Comparison of ENCODE assay signal across 3 cellular contexts in the genomic region with DNA sequence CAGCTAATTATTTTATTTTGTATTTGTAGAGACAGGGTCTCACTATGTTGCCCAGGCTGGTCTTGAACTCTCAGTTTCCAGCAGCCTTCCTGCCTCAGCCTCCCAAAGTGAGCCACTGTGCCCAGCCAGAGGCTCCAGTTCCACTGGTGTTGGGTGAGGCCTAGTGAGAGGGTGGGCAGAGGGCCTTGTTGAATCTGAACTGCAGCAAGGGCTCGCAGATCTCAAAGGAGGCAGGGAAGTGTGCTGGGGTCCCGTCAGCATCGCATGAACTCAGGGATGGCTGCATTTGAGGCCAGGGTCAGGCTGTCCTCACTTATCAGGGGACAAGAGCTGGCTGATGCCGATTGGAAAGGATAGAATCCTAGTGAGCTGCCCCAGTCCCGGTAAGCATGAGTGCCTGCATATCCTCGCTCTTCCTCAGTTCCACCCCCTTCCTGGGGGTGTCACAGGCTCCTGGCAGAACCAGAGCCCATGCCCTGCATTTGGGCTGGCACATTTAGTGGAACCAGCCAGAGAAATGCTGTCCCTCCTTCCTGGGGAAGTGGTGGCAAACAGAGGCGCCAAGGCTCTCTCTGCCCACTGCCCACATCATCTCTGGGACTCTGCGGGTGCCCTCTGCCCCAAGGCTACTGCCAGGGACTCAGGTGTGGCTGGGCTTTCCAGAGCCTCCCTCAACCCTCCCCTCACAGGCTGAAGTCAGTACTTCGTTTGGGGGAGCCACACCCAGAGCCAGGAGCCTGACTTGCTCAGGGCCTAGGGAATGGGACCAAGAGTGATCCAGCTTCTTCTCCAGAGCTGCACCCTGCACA.
TF ChIP-seq lines count a peak whose summit lies in the region.

No MANE protein-coding gene starts in this region.

TF ChIP-seq in SK-N-SH, 30 proteins besides CTCF, POLR2A, EP300 and RAD21:
- no peak for TF ChIP-seq USF2 (IDR thresholded peaks at IDR 0.05; ENCODE audit: borderline replicate concordance, low read depth, low read length)
- TF ChIP-seq POLR2AphosphoS5 (IDR thresholded peaks at IDR 0.05; ENCODE audit: low read depth, low read length) = no peak
- no peak for TF ChIP-seq TEAD4 (IDR thresholded peaks at IDR 0.05; ENCODE audit: borderline replicate concordance, insufficient read depth)
- no peak for TF ChIP-seq IRF3 (IDR thresholded peaks at IDR 0.05; ENCODE audit: low read depth, low read length)
- TF ChIP-seq MXI1 (IDR thresholded peaks at IDR 0.05; ENCODE audit: low read depth, low read length) = no peak
- TF ChIP-seq TAF1 (IDR thresholded peaks at IDR 0.05; ENCODE audit: borderline replicate concordance, low read depth, low read length) = no peak
- TF ChIP-seq NFIC (IDR thresholded peaks at IDR 0.05; ENCODE audit: borderline replicate concordance) = no peak
- TF ChIP-seq TCF12 (IDR thresholded peaks at IDR 0.05) = no peak
- no peak for TF ChIP-seq SIN3A (IDR thresholded peaks at IDR 0.05; ENCODE audit: borderline replicate concordance, low read depth, low read length)
- TF ChIP-seq GATA2 (CRISPR knock-in tag; IDR thresholded peaks at IDR 0.05) = no peak
- TF ChIP-seq NRF1 (IDR thresholded peaks at IDR 0.05; ENCODE audit: low read depth, low read length) = no peak
- no peak for TF ChIP-seq MEF2A (IDR thresholded peaks at IDR 0.05; ENCODE audit: borderline replicate concordance, low read depth)
- no peak for TF ChIP-seq CHD2 (IDR thresholded peaks at IDR 0.05; ENCODE audit: low read length, partially characterized antibody)
- no peak for TF ChIP-seq JUND (IDR thresholded peaks at IDR 0.05)

TF ChIP-seq in SK-N-SH treated with all-trans-retinoic acid at 6 μM for 48 hours, 23 proteins besides CTCF, POLR2A, EP300 and RAD21:
- TF ChIP-seq ARNTL (CRISPR knock-in tag; IDR thresholded peaks at IDR 0.05; ENCODE audit: borderline replicate concordance, low read depth) = no peak
- no peak for TF ChIP-seq GLIS3 (CRISPR knock-in tag; IDR thresholded peaks at IDR 0.05)
- no peak for TF ChIP-seq ISL1 (CRISPR knock-in tag; IDR thresholded peaks at IDR 0.05)
- TF ChIP-seq RARB (CRISPR knock-in tag; IDR thresholded peaks at IDR 0.05) = no peak
- no peak for TF ChIP-seq CSDC2 (CRISPR knock-in tag; IDR thresholded peaks at IDR 0.05)
- no peak for TF ChIP-seq SNAI2 (CRISPR knock-in tag; IDR thresholded peaks at IDR 0.05)
- TF ChIP-seq BACH2 (CRISPR knock-in tag; IDR thresholded peaks at IDR 0.05; ENCODE audit: borderline replicate concordance) = no peak
- no peak for TF ChIP-seq PPARA (CRISPR knock-in tag; IDR thresholded peaks at IDR 0.05; ENCODE audit: borderline replicate concordance)
- TF ChIP-seq TCF4 (CRISPR knock-in tag; IDR thresholded peaks at IDR 0.05; ENCODE audit: borderline replicate concordance) = no peak
- no peak for TF ChIP-seq ZFP30 (CRISPR knock-in tag; IDR thresholded peaks at IDR 0.05)
- TF ChIP-seq ZFP3 (CRISPR knock-in tag; IDR thresholded peaks at IDR 0.05) = no peak
- TF ChIP-seq, protein P1, sequence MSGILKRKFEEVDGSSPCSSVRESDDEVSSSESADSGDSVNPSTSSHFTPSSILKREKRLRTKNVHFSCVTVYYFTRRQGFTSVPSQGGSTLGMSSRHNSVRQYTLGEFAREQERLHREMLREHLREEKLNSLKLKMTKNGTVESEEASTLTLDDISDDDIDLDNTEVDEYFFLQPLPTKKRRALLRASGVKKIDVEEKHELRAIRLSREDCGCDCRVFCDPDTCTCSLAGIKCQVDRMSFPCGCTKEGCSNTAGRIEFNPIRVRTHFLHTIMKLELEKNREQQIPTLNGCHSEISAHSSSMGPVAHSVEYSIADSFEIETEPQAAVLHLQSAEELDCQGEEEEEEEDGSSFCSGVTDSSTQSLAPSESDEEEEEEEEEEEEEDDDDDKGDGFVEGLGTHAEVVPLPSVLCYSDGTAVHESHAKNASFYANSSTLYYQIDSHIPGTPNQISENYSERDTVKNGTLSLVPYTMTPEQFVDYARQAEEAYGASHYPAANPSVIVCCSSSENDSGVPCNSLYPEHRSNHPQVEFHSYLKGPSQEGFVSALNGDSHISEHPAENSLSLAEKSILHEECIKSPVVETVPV (CRISPR knock-in tag; IDR thresholded peaks at IDR 0.05) = no peak
- no peak for TF ChIP-seq ZNF70 (CRISPR knock-in tag; IDR thresholded peaks at IDR 0.05)
- TF ChIP-seq CREB5 (CRISPR knock-in tag; IDR thresholded peaks at IDR 0.05; ENCODE audit: low read depth) = no peak
- no peak for TF ChIP-seq TSHZ2 (CRISPR knock-in tag; IDR thresholded peaks at IDR 0.05)
- no peak for TF ChIP-seq ZC3H10 (CRISPR knock-in tag; IDR thresholded peaks at IDR 0.05)
- TF ChIP-seq ESRRG (CRISPR knock-in tag; IDR thresholded peaks at IDR 0.05) = no peak
TF ChIP-seq in SK-N-SH treated with all-trans-retinoic acid at 6 μM for 48 hours: peak in this region for 0.

TF ChIP-seq in HepG2, 621 proteins besides CTCF, POLR2A, EP300 and RAD21:
- TF ChIP-seq, protein P2, sequence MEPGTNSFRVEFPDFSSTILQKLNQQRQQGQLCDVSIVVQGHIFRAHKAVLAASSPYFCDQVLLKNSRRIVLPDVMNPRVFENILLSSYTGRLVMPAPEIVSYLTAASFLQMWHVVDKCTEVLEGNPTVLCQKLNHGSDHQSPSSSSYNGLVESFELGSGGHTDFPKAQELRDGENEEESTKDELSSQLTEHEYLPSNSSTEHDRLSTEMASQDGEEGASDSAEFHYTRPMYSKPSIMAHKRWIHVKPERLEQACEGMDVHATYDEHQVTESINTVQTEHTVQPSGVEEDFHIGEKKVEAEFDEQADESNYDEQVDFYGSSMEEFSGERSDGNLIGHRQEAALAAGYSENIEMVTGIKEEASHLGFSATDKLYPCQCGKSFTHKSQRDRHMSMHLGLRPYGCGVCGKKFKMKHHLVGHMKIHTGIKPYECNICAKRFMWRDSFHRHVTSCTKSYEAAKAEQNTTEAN (CRISPR knock-in tag; conservative IDR thresholded peaks at IDR 0.05) = no peak
- TF ChIP-seq ZNF556 (CRISPR knock-in tag; IDR thresholded peaks at IDR 0.05; ENCODE audit: borderline replicate concordance) (no peak), EEA1 (CRISPR knock-in tag; IDR thresholded peaks at IDR 0.05; ENCODE audit: borderline replicate concordance) (no peak), ZSCAN30 (CRISPR knock-in tag; IDR thresholded peaks at IDR 0.05) (no peak), TOPORS (CRISPR knock-in tag; IDR thresholded peaks at IDR 0.05) (no peak), ETS1 (CRISPR knock-in tag; IDR thresholded peaks at IDR 0.05) (no peak), ZNF253 (CRISPR knock-in tag; IDR thresholded peaks at IDR 0.05; ENCODE audit: borderline replicate concordance) (no peak), ATF4 (CRISPR knock-in tag; IDR thresholded peaks at IDR 0.05) (no peak), SUZ12 (IDR thresholded peaks at IDR 0.05; ENCODE audit: low read depth, low read length) (no peak), SIN3A (IDR thresholded peaks at IDR 0.05; ENCODE audit: borderline replicate concordance, low read depth, low read length) (no peak), ZNF382 (CRISPR knock-in tag; IDR thresholded peaks at IDR 0.05; ENCODE audit: borderline replicate concordance) (no peak)
- TF ChIP-seq, protein P3, sequence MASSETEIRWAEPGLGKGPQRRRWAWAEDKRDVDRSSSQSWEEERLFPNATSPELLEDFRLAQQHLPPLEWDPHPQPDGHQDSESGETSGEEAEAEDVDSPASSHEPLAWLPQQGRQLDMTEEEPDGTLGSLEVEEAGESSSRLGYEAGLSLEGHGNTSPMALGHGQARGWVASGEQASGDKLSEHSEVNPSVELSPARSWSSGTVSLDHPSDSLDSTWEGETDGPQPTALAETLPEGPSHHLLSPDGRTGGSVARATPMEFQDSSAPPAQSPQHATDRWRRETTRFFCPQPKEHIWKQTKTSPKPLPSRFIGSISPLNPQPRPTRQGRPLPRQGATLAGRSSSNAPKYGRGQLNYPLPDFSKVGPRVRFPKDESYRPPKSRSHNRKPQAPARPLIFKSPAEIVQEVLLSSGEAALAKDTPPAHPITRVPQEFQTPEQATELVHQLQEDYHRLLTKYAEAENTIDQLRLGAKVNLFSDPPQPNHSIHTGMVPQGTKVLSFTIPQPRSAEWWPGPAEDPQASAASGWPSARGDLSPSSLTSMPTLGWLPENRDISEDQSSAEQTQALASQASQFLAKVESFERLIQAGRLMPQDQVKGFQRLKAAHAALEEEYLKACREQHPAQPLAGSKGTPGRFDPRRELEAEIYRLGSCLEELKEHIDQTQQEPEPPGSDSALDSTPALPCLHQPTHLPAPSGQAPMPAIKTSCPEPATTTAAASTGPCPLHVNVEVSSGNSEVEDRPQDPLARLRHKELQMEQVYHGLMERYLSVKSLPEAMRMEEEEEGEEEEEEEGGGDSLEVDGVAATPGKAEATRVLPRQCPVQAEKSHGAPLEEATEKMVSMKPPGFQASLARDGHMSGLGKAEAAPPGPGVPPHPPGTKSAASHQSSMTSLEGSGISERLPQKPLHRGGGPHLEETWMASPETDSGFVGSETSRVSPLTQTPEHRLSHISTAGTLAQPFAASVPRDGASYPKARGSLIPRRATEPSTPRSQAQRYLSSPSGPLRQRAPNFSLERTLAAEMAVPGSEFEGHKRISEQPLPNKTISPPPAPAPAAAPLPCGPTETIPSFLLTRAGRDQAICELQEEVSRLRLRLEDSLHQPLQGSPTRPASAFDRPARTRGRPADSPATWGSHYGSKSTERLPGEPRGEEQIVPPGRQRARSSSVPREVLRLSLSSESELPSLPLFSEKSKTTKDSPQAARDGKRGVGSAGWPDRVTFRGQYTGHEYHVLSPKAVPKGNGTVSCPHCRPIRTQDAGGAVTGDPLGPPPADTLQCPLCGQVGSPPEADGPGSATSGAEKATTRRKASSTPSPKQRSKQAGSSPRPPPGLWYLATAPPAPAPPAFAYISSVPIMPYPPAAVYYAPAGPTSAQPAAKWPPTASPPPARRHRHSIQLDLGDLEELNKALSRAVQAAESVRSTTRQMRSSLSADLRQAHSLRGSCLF (CRISPR knock-in tag; IDR thresholded peaks at IDR 0.05; ENCODE audit: borderline replicate concordance) = no peak
